Comparison of ENCODE assay signal across 25 cellular contexts in the genomic region with DNA sequence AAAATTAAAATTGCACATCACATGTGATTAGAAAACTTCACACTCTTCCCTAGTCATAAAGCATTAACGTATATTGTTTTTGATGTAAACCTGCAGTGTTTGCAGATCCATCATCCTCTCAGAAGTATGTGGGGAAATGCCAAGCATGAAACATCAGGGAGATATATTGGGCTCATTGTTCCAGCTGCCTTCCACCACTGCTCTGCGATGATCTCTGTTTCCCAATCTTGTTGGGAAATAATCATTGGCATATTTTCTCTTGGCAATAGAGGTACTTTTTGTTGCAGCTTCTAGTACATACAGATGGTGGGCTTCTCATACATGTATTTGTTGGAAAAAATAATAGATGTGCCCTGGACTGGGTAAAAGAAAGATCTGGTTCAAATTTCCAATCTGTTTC.
"Had no signal": no experiment of that assay in that cellular context is flagged by ENCODE, and none has a peak within 500 bp of the region (broad histone marks: within the 10 kb centered on the region; RNA-seq: fewer than 3 reads in every experiment).

No MANE protein-coding gene starts in this region.

- H3K27me3 ChIP-seq: neural progenitor cell, ovary, right lobe of liver, sigmoid colon, stomach, thyroid gland, tibial nerve, upper lobe of left lung, vagina had no signal

- H3K9me3 ChIP-seq: psoas muscle, right lobe of liver, sigmoid colon, thoracic aorta, thyroid gland, vagina had no signal

- H3K36me3 ChIP-seq: neural progenitor cell, ovary, right lobe of liver, sigmoid colon, stomach, thoracic aorta, thyroid gland, tibial nerve, upper lobe of left lung, vagina had no signal

- ATAC-seq: natural killer cell; psoas muscle; right cardiac atrium; right lobe of liver; stimulated activated effector memory CD8-positive, alpha-beta T cell treated with anti-CD3 and anti-CD28 coated beads, Interleukin-12 subunit alpha, Interleukin-12 subunit beta, amount 100 ng/mL, for 72 hours; stimulated activated naive B cell treated with anti-CD40 and anti-IgM and Interleukin-4, amounts not matched to agents 10 μg/mL and 1 μg/mL and 100 μg/mL, for 72 hours had no signal

- FAIRE-seq: urothelium cell line had no signal

- H3K27ac ChIP-seq: neural progenitor cell, ovary, parathyroid adenoma, psoas muscle, right lobe of liver, sigmoid colon, stomach, thoracic aorta, thyroid gland, tibial nerve, upper lobe of left lung, vagina had no signal

- H3K4me2 ChIP-seq: neural progenitor cell had no signal

- H3K4me1 ChIP-seq: parathyroid adenoma, psoas muscle, right lobe of liver, sigmoid colon, stomach, thyroid gland, tibial nerve, upper lobe of left lung, vagina had no signal

- H3K9ac ChIP-seq: neural progenitor cell, parathyroid adenoma had no signal

- H3K4me3 ChIP-seq: neural progenitor cell, ovary, psoas muscle, right lobe of liver, sigmoid colon, stomach, thoracic aorta, thyroid gland, tibial nerve, upper lobe of left lung, vagina had no signal

- H3K79me2 ChIP-seq: parathyroid adenoma had no signal

- H2AFZ ChIP-seq: neural progenitor cell, parathyroid adenoma had no signal

- DNase-seq: natural killer cell; occipital lobe; ovary; posterior cingulate gyrus; psoas muscle; right cardiac atrium; right lobe of liver; sigmoid colon; stimulated activated CD4-positive, alpha-beta T cell treated with anti-CD3 and anti-CD28 coated beads, Interleukin-15, amount 100 ng/mL, for 24 hours; stimulated activated CD4-positive, alpha-beta T cell treated with anti-CD3 and anti-CD28 coated beads, Interleukin-2, amount 100 ng/mL, for 24 hours; stimulated activated CD4-positive, alpha-beta T cell treated with anti-CD3 and anti-CD28 coated beads, Interleukin-2, amount 100 ng/mL, for 48 hours; stimulated activated CD4-positive, alpha-beta T cell treated with anti-CD3 and anti-CD28 coated beads, Interleukin-4, amount 100 ng/mL, for 24 hours; stimulated activated naive B cell treated with anti-CD40 and anti-IgM and Interleukin-4, amounts not matched to agents 10 μg/mL and 1 μg/mL and 100 μg/mL, for 72 hours; stimulated activated naive CD4-positive, alpha-beta T cell treated with Interleukin-2 at 50 U/mL for 16 hours; stomach; thyroid gland; trophoblast cell; upper lobe of left lung had no signal
